In genomic region chr22:23778576-23778900, GRCh38 we compare ENCODE assay signal across 14 cellular contexts. TPM values are rescaled to one million over a fixed set of nuclear protein-coding genes. Genes with fewer than 3 reads are reported as not detected.
DNase-seq lines count a peak whose midpoint lies in the region; ATAC-seq and TF ChIP-seq lines count a peak whose summit lies in the region.
"Had no signal": no experiment of that assay in that cellular context is flagged by ENCODE, and none has a peak within 500 bp of the region (broad histone marks: within the 10 kb centered on the region; RNA-seq: fewer than 3 reads in every experiment).

No MANE protein-coding gene starts in this region.

- no peak overlapping the region for H3K56ac ChIP-seq in IMR-90 (ENCODE audit: extremely low read depth, insufficient read depth, low read length)

- no peak overlapping the region for H2BK20ac ChIP-seq in IMR-90 (ENCODE audit: low read depth, low read length)

- WGBS in IMR-90 (ENCODE audit: extremely low coverage in 2 of 2, insufficient read length in 1 of 2), 2 experiments: no CpG with 5 or more reads among the region's 3 CpGs
- WGBS in trophoblast cell (ENCODE audit: extremely low coverage, insufficient coverage, insufficient read length): no CpG with 5 or more reads among the region's 3 CpGs

- DNase-seq in IMR-90: no peak
- no peak for DNase-seq in left lobe of liver (ENCODE audit: low spot score)
- DNase-seq in mesothelial cell of epicardium (ENCODE audit: low spot score in 2 of 2, unreplicated experiment in 2 of 2): no peak
- no peak for DNase-seq in upper lobe of right lung
- DNase-seq in stimulated activated CD4-positive, alpha-beta T cell treated with anti-CD3 and anti-CD28 coated beads, Interleukin-2, amount 100 ng/mL, for 24 hours: no peak
- no peak for DNase-seq in NCI-H2196 treated with DMSO at 0.1 percent for 48 hours (lab: John Stamatoyannopoulos, UW; ENCODE audit: unreplicated experiment)
- no peak for DNase-seq in trophoblast cell
- DNase-seq: CD4-positive, alpha-beta memory T cell; GF-D8; GM23248; H7 had no signal

- CTCF ChIA-PET in IMR-90 (lab: Yijun Ruan, JAX): no interaction called here

- no peak overlapping the region for H4K5ac ChIP-seq in IMR-90 (ENCODE audit: low read depth, low read length)

- peaks cover 35% of the 10 kb centered on the region for H3K4me1 Mint-ChIP-seq in mesothelial cell of epicardium

- no peak overlapping the region for H3K4me2 ChIP-seq in IMR-90 (ENCODE audit: low read depth, low read length)
- no peak overlapping the region for H3K4me2 ChIP-seq in trophoblast cell (ENCODE audit: low read length)

- TF ChIP-seq POLR2A in IMR-90 (IDR thresholded peaks at IDR 0.05; ENCODE audit: low read depth, low read length): no peak

- peak overlapping the region; percentile 50 for H3K27ac Mint-ChIP-seq in mesothelial cell of epicardium
- H3K27ac Mint-ChIP-seq: B cell had no signal

- H4K12ac ChIP-seq in trophoblast cell (ENCODE audit: low read depth, low read length): no peak overlapping the region

- BruUV-seq in IMR-90 (replicated peaks; lab: Mats Ljungman, UMichigan): no TSS peak

- H3K9me3 Mint-ChIP-seq in mesothelial cell of epicardium: no peaks in the 10 kb centered on the region
- H3K9me3 Mint-ChIP-seq: CD4-positive, alpha-beta memory T cell had no signal

- H3K79me1 ChIP-seq in IMR-90 (ENCODE audit: low read depth in 1 of 2, low read length in 2 of 2): peaks cover 0 to under 1% of the 10 kb centered on the region in 2 experiments; a peak in 1 of 4 replicates
- H3K79me1 ChIP-seq in trophoblast cell (ENCODE audit: low read length): peaks cover 5% of the 10 kb centered on the region

- no peak overlapping the region for H3K9ac ChIP-seq in IMR-90 (ENCODE audit: low read depth, low read length)
- no peak overlapping the region for H3K9ac ChIP-seq in stomach smooth muscle (ENCODE audit: low read length in 2 of 2)
- no peak overlapping the region for H3K9ac ChIP-seq in trophoblast cell (ENCODE audit: low read length)
- H3K9ac ChIP-seq: GM23248 had no signal

- H3K79me2 ChIP-seq in trophoblast cell (ENCODE audit: control insufficient read depth, insufficient read depth, low read length, poor library complexity): no peaks in the 10 kb centered on the region

- peaks cover 15% of the 10 kb centered on the region for H3K9me1 ChIP-seq in IMR-90 (ENCODE audit: insufficient read depth, low read length)

- H3K27me3 Mint-ChIP-seq in mesothelial cell of epicardium (ENCODE audit: low read depth): no peaks in the 10 kb centered on the region
- H3K27me3 Mint-ChIP-seq: B cell; CD4-positive, alpha-beta memory T cell had no signal

- 0 out of 2 replicates have a peak overlapping the region, but pooled peaks have one; percentile 15 for H2AK5ac ChIP-seq in IMR-90 (ENCODE audit: low read depth, low read length)
- H2AK5ac ChIP-seq in trophoblast cell (ENCODE audit: low read length): no peak overlapping the region

- intact Hi-C loops in IMR-90 (cut with micrococcal nuclease): loop anchor here (10.0 kb wide), 1 partner anchor 176 kb away; no protein-coding TSS in a partner anchor
- intact Hi-C loops in upper lobe of right lung (cut with DNase I): loop anchor here (10.0 kb wide), 1 partner anchor 66 kb away; no protein-coding TSS in a partner anchor

- H4K91ac ChIP-seq in IMR-90 (ENCODE audit: insufficient read depth, low read depth, low read length) (no peak overlapping the region), trophoblast cell (ENCODE audit: low read depth, low read length) (no peak overlapping the region)

- H2AFZ ChIP-seq in IMR-90 (replicated peaks; ENCODE audit: low read length, poor library complexity) (no peak overlapping the region), trophoblast cell (ENCODE audit: insufficient read depth, low read length, poor library complexity) (no peak overlapping the region)
- H2AFZ ChIP-seq: GM23248 had no signal

- H3K18ac ChIP-seq in IMR-90 (ENCODE audit: low read depth, low read length) (no peak overlapping the region), trophoblast cell (ENCODE audit: low read length) (no peak overlapping the region)

- POLR2A ChIA-PET in IMR-90 (lab: Charles Lee; ENCODE audit: unreplicated experiment): no interaction called here

- dilution Hi-C loops in IMR-90 (cut with HindIII; ENCODE audit: low sequenced_read_pairs, unreplicated experiment): no loop called here

- H3K14ac ChIP-seq in IMR-90 (replicated peaks; ENCODE audit: low read depth, low read length) (no peak overlapping the region), trophoblast cell (ENCODE audit: low read length) (no peak overlapping the region)

- no peaks in the 10 kb centered on the region for H3K36me3 ChIP-seq in IMR-90 (ENCODE audit: control insufficient read depth, insufficient read depth, low read length)
- H3K36me3 ChIP-seq in stomach smooth muscle (ENCODE audit: control insufficient read depth in 2 of 2, insufficient read depth in 2 of 2, low read length in 2 of 2): peaks cover 0 to 3% of the 10 kb centered on the region in 2 donors
- H3K36me3 ChIP-seq in upper lobe of right lung: no peaks in the 10 kb centered on the region
- H3K36me3 ChIP-seq in trophoblast cell (ENCODE audit: control insufficient read depth in 1 of 2, insufficient read depth in 2 of 2, low read length in 2 of 2): no peaks in the 10 kb centered on the region

- TF ChIP-seq CTCF in IMR-90 (conservative IDR thresholded peaks at IDR 0.05; ENCODE audit: low read depth, low read length) (no peak), mesothelial cell of epicardium (IDR thresholded peaks at IDR 0.05; ENCODE audit: unreplicated experiment) (no peak), upper lobe of right lung (IDR thresholded peaks at IDR 0.05) (no peak)

- H3K4me3 Mint-ChIP-seq in mesothelial cell of epicardium: no peak overlapping the region
- H3K4me3 Mint-ChIP-seq: B cell; CD4-positive, alpha-beta memory T cell had no signal

- H3K9me3 ChIP-seq in IMR-90 (ENCODE audit: control insufficient read depth, insufficient read depth, low read length) (no peaks in the 10 kb centered on the region), stomach smooth muscle (ENCODE audit: control insufficient read depth in 2 of 2, low read length in 2 of 2) (no peaks in the 10 kb centered on the region), upper lobe of right lung (no peaks in the 10 kb centered on the region), trophoblast cell (ENCODE audit: insufficient read depth, low read depth, low read length) (no peaks in the 10 kb centered on the region)

- no peak overlapping the region for H3K4me3 ChIP-seq in IMR-90 (ENCODE audit: insufficient read depth, low read depth, low read length)
- H3K4me3 ChIP-seq in stomach smooth muscle (ENCODE audit: low read length in 2 of 2): no peak overlapping the region
- no peak overlapping the region for H3K4me3 ChIP-seq in upper lobe of right lung
- no peak overlapping the region for H3K4me3 ChIP-seq in trophoblast cell (ENCODE audit: low read depth, low read length)
- H3K4me3 ChIP-seq: GM23248 had no signal

- H3K27me3 ChIP-seq in IMR-90 (ENCODE audit: control insufficient read depth, insufficient read depth, low read length) (no peaks in the 10 kb centered on the region), stomach smooth muscle (ENCODE audit: control insufficient read depth in 1 of 2, insufficient read depth in 2 of 2, low read length in 2 of 2) (no peaks in the 10 kb centered on the region), upper lobe of right lung (no peaks in the 10 kb centered on the region), trophoblast cell (ENCODE audit: insufficient read depth, low read length) (no peaks in the 10 kb centered on the region)

- no peak overlapping the region for H2BK5ac ChIP-seq in IMR-90 (ENCODE audit: low read depth, low read length, poor library complexity, severe bottlenecking)
- no peak overlapping the region for H2BK5ac ChIP-seq in trophoblast cell (ENCODE audit: low read depth, low read length, poor library complexity)

- no peak overlapping the region for H3K27ac ChIP-seq in IMR-90 (ENCODE audit: insufficient read depth, low read length)
- peak overlapping the region; percentile 37 for H3K27ac ChIP-seq in stomach smooth muscle (ENCODE audit: low read length)
- H3K27ac ChIP-seq in upper lobe of right lung: no peak overlapping the region
- no peak overlapping the region for H3K27ac ChIP-seq in trophoblast cell (ENCODE audit: low read depth, low read length)
- H3K27ac ChIP-seq: C4-2B, GM23248 had no signal

- H3K4me1 ChIP-seq in IMR-90 (ENCODE audit: control insufficient read depth, insufficient read depth, low read length): peaks cover 24% of the 10 kb centered on the region
- peaks cover 33% of the 10 kb centered on the region for H3K4me1 ChIP-seq in stomach smooth muscle (ENCODE audit: control insufficient read depth, insufficient read depth, low read length)
- H3K4me1 ChIP-seq in upper lobe of right lung: no peaks in the 10 kb centered on the region
- H3K4me1 ChIP-seq in trophoblast cell (ENCODE audit: control insufficient read depth in 1 of 2, insufficient read depth in 2 of 2, low read length in 2 of 2): peaks cover 21 to 23% of the 10 kb centered on the region in 2 experiments

- no peak overlapping the region for H3K23ac ChIP-seq in IMR-90 (ENCODE audit: low read depth, low read length)
- H3K23ac ChIP-seq in trophoblast cell (ENCODE audit: low read length): no peak overlapping the region

- in situ Hi-C loops in IMR-90 (cut with MboI; ENCODE audit: low sequenced_read_pairs): no loop called here

- no peak overlapping the region for H2BK120ac ChIP-seq in IMR-90 (ENCODE audit: low read depth, low read length)
- no peak overlapping the region for H2BK120ac ChIP-seq in trophoblast cell (ENCODE audit: insufficient read depth, low read length, poor library complexity)

- H2BK15ac ChIP-seq in IMR-90 (ENCODE audit: low read depth, low read length): no peak overlapping the region; the same call in 2 of the 3 replicates

- TF ChIP-seq RAD21 in IMR-90 (IDR thresholded peaks at IDR 0.05; ENCODE audit: low read length): no peak

- peaks cover 9% of the 10 kb centered on the region for H3K36me3 Mint-ChIP-seq in mesothelial cell of epicardium
- H3K36me3 Mint-ChIP-seq: CD4-positive, alpha-beta memory T cell had no signal

- H2AK9ac ChIP-seq in IMR-90 (replicated peaks; ENCODE audit: low read depth, low read length, poor library complexity): peak overlapping the region; percentile 66

- no peak overlapping the region for H2BK12ac ChIP-seq in trophoblast cell (ENCODE audit: low read length)

- ATAC-seq in IMR-90 (ENCODE audit: low read depth) (no peak), left lobe of liver (peak; percentile 35), upper lobe of right lung (no peak)

- H4K8ac ChIP-seq in IMR-90 (ENCODE audit: low read depth in 2 of 2, low read length in 2 of 2) (no peak overlapping the region), trophoblast cell (ENCODE audit: low read depth, low read length) (no peak overlapping the region)

- H3K4ac ChIP-seq in IMR-90 (ENCODE audit: low read depth, low read length): no peak overlapping the region
- no peak overlapping the region for H3K4ac ChIP-seq in trophoblast cell (ENCODE audit: low read depth, low read length)

- no peaks in the 10 kb centered on the region for H4K20me1 ChIP-seq in IMR-90 (ENCODE audit: insufficient read depth, low read length)

RNA-seq across cellular contexts. Expression of gene MMP11, which starts 5.9 kb away (rescaled TPM):
- total RNA-seq in IMR-90 (2012; rRNA removed) (1.4 and 2.2 TPM in 2 replicates), left lobe of liver (0.38 TPM), mesothelial cell of epicardium (510 to 566 TPM (median 528 TPM) in 3 replicates), upper lobe of right lung (1.9 TPM)
- 5.9 and 6.0 TPM in 2 replicates for polyA plus RNA-seq in IMR-90 (2012; rRNA removed)
- polyA plus RNA-seq in IMR-90 (2012; cell fraction: cytosol; rRNA removed): 6.5 and 10.3 TPM in 2 replicates
- 5.3 and 10.6 TPM in 2 replicates for polyA plus RNA-seq in IMR-90 (2012; cell fraction: nucleus; rRNA removed; ENCODE audit: low replicate concordance)
- 3.2 and 3.6 TPM in 2 replicates for polyA plus RNA-seq in trophoblast cell (2013)

RNA-seq across cellular contexts. Expression of gene SMARCB1, which starts 8.2 kb away (rescaled TPM):
- total RNA-seq in IMR-90 (2012; rRNA removed): 97.5 and 110 TPM in 2 replicates
- 157 and 159 TPM in 2 replicates for polyA plus RNA-seq in IMR-90 (2012; rRNA removed)
- polyA plus RNA-seq in IMR-90 (2012; cell fraction: cytosol; rRNA removed): 143 and 158 TPM in 2 replicates
- 79.7 and 79.9 TPM in 2 replicates for polyA plus RNA-seq in IMR-90 (2012; cell fraction: nucleus; rRNA removed; ENCODE audit: low replicate concordance)
- total RNA-seq in left lobe of liver: 25.7 TPM
- 182 to 192 TPM (median 184 TPM) in 3 replicates for total RNA-seq in mesothelial cell of epicardium
- total RNA-seq in upper lobe of right lung: 59.6 TPM
- polyA plus RNA-seq in trophoblast cell (2013): 69.1 and 71.9 TPM in 2 replicates

RNA-seq across cellular contexts. Expression of gene CHCHD10, which starts 10.8 kb away (rescaled TPM):
- total RNA-seq in IMR-90 (2012; rRNA removed): 1.4 and 2.2 TPM in 2 replicates
- polyA plus RNA-seq in IMR-90 (2012; rRNA removed): 10.8 and 11.2 TPM in 2 replicates
- 3.3 and 4.8 TPM in 2 replicates for polyA plus RNA-seq in IMR-90 (2012; cell fraction: cytosol; rRNA removed)
- 1.6 and 4.7 TPM in 2 replicates for polyA plus RNA-seq in IMR-90 (2012; cell fraction: nucleus; rRNA removed; ENCODE audit: low replicate concordance)
- 320 TPM for total RNA-seq in left lobe of liver
- 56.6 to 61.9 TPM (median 61.8 TPM) in 3 replicates for total RNA-seq in mesothelial cell of epicardium
- 102 TPM for total RNA-seq in upper lobe of right lung
- polyA plus RNA-seq in trophoblast cell (2013): 50.2 and 52.6 TPM in 2 replicates

RNA-seq across cellular contexts. Expression of gene C22orf15, which starts 15.7 kb away (rescaled TPM):
- total RNA-seq in IMR-90 (2012; rRNA removed) (1.7 and 2.3 TPM in 2 replicates), left lobe of liver (not detected), mesothelial cell of epicardium (0.36 to 0.82 TPM (median 0.52 TPM) in 3 replicates), upper lobe of right lung (not detected)
- 3.1 and 3.5 TPM in 2 replicates for polyA plus RNA-seq in IMR-90 (2012; rRNA removed)
- 4.2 and 4.6 TPM in 2 replicates for polyA plus RNA-seq in IMR-90 (2012; cell fraction: cytosol; rRNA removed)
- 7.1 and 11.0 TPM in 2 replicates for polyA plus RNA-seq in IMR-90 (2012; cell fraction: nucleus; rRNA removed; ENCODE audit: low replicate concordance)
- polyA plus RNA-seq in trophoblast cell (2013): 0.01 and 0.06 TPM in 2 replicates
- total RNA-seq: GM23248 had no signal

RNA-seq across cellular contexts. Expression of gene VPREB3, which starts 24.3 kb away (rescaled TPM):
- total RNA-seq in IMR-90 (2012; rRNA removed) (not detected in 2 replicates), left lobe of liver (0.40 TPM), mesothelial cell of epicardium (0.52 TPM in 1 of 3 replicates, not detected in the others), upper lobe of right lung (not detected)
- not detected in 2 replicates for polyA plus RNA-seq in IMR-90 (2012; rRNA removed)
- polyA plus RNA-seq in IMR-90 (2012; cell fraction: cytosol; rRNA removed): not detected in 2 replicates
- polyA plus RNA-seq in IMR-90 (2012; cell fraction: nucleus; rRNA removed; ENCODE audit: low replicate concordance): not detected in 2 replicates
- 0.19 and 0.37 TPM in 2 replicates for polyA plus RNA-seq in trophoblast cell (2013)
- total RNA-seq: CD4-positive, alpha-beta memory T cell; GM23248; H7 had no signal
- polyA plus RNA-seq: GM23248 had no signal

Comparison
In these comparisons a context has a peak if more than half of its experiments do, and no peak if none do; other contexts are left out.
1. RNA of gene MMP11, which starts 5.9 kb away (total RNA-seq): 510 to 566 TPM in mesothelial cell of epicardium; 1.4 to 2.2 TPM in IMR-90, 1.9 TPM in upper lobe of right lung (single experiment) and 0.38 TPM in left lobe of liver (single experiment); every median in the first group is over 100 times any median in the second.
2. RNA of gene CHCHD10, which starts 10.8 kb away (total RNA-seq): 320 TPM in left lobe of liver (single experiment), 102 TPM in upper lobe of right lung (single experiment) and 56.6 to 61.9 TPM in mesothelial cell of epicardium; 1.4 to 2.2 TPM in IMR-90; every median in the first group is over 10 times any median in the second.